ENCODE assay signal across 8 cellular contexts in genomic region chr16:3022208-3022696, GRCh38. TPM values are rescaled to one million over a fixed set of nuclear protein-coding genes. Genes with fewer than 3 reads are reported as not detected.
A peak's percentile ranks its signal among the peaks of the same experiment; 100 is the strongest.
DNase-seq lines count a peak whose midpoint lies in the region; ATAC-seq, FAIRE-seq and TF ChIP-seq lines count a peak whose summit lies in the region.

No MANE protein-coding gene starts in this region.

- H3K4me1 Mint-ChIP-seq in activated naive CD4-positive, alpha-beta T cell treated with anti-CD3 and anti-CD28 coated beads, Interleukin-2, amount 50 U/mL, for 24 hours = peaks cover 47% of the 10 kb centered on the region

- POLR2A ChIA-PET in SK-N-SH (lab: Yijun Ruan, JAX) = no interaction called here

- peaks cover 8% of the 10 kb centered on the region for H4K20me1 ChIP-seq in SK-N-SH (ENCODE audit: insufficient read depth)

- intact Hi-C loops in pancreas (cut with DNase I) (no loop called here), testis (cut with DNase I; ENCODE audit: low total_unique reads) (no loop called here)

- H3K36me3 Mint-ChIP-seq in activated naive CD4-positive, alpha-beta T cell treated with anti-CD3 and anti-CD28 coated beads, Interleukin-2, amount 50 U/mL, for 24 hours = peaks cover 3% of the 10 kb centered on the region

- H3K27me3 ChIP-seq in SK-N-SH (ENCODE audit: insufficient read depth) (no peaks in the 10 kb centered on the region), pancreas (no peaks in the 10 kb centered on the region), testis (no peaks in the 10 kb centered on the region)

- peak overlapping the region; percentile 93 for H3K27ac Mint-ChIP-seq in activated naive CD4-positive, alpha-beta T cell treated with anti-CD3 and anti-CD28 coated beads, Interleukin-2, amount 50 U/mL, for 24 hours

- no peak overlapping the region for H2AFZ ChIP-seq in SK-N-SH (ENCODE audit: low read depth)

- H3K9me3 ChIP-seq in SK-N-SH (no peaks in the 10 kb centered on the region), pancreas (no peaks in the 10 kb centered on the region), testis (no peaks in the 10 kb centered on the region)

- TF ChIP-seq POLR2A in H54 (IDR thresholded peaks at IDR 0.05; ENCODE audit: low read depth, low read length) (0 out of 2 replicates have a peak, but pooled peaks have one; percentile 24), testis (IDR thresholded peaks at IDR 0.05) (no peak)

- peaks cover 45% of the 10 kb centered on the region for H3F3A ChIP-seq in SK-N-SH (replicated peaks; ENCODE audit: insufficient read depth)

- no peaks in the 10 kb centered on the region for H3K27me3 Mint-ChIP-seq in activated naive CD4-positive, alpha-beta T cell treated with anti-CD3 and anti-CD28 coated beads, Interleukin-2, amount 50 U/mL, for 24 hours

- H3K36me3 ChIP-seq in SK-N-SH (replicated peaks in 1 of 2; ENCODE audit: control insufficient read depth in 1 of 2, insufficient read depth in 2 of 2, low read length in 1 of 2) = peaks cover 16 to 21% of the 10 kb centered on the region in 2 experiments
- H3K36me3 ChIP-seq in pancreas = peaks cover 0 to 5% (median 3%) of the 10 kb centered on the region in 3 donors
- H3K36me3 ChIP-seq in testis (ENCODE audit: low read depth, missing control alignments) = no peaks in the 10 kb centered on the region

- peaks cover 11% of the 10 kb centered on the region; the same call in 1 of the 2 replicates for H3K79me2 ChIP-seq in SK-N-SH (ENCODE audit: insufficient read depth)

- TF ChIP-seq CTCF in SK-N-SH (IDR thresholded peaks at IDR 0.05) = no peak
- TF ChIP-seq CTCF in pancreas (IDR thresholded peaks at IDR 0.05) = no peak
- no peak for TF ChIP-seq CTCF in testis (IDR thresholded peaks at IDR 0.05)

- H3K9ac ChIP-seq in SK-N-SH = peak overlapping the region; percentile 100

- H3K27ac ChIP-seq in SK-N-SH (ENCODE audit: low read depth in 2 of 2, low read length in 1 of 2) (peak overlapping the region; percentile 94 to 99), pancreas (peak overlapping the region; percentile 97 to 100 (median 98)), testis (peak overlapping the region; percentile 66 to 94)

- H3K4me2 ChIP-seq in SK-N-SH = peak overlapping the region; percentile 99

- peaks cover 8 to 33% of the 10 kb centered on the region in 2 experiments; a peak in 3 of 4 replicates for H3K4me1 ChIP-seq in SK-N-SH (ENCODE audit: control insufficient read depth in 1 of 2, insufficient read depth in 2 of 2, low read depth in 1 of 2, low read length in 1 of 2)
- peaks cover 15 to 32% (median 25%) of the 10 kb centered on the region in 3 donors for H3K4me1 ChIP-seq in pancreas
- H3K4me1 ChIP-seq in testis = peaks cover 35% of the 10 kb centered on the region

- TF ChIP-seq EP300 in SK-N-SH (IDR thresholded peaks at IDR 0.05; ENCODE audit: borderline replicate concordance in 1 of 2, low read depth in 1 of 2, low read length in 1 of 2) = peak in 1 of 2 experiments; percentile 89; a peak in 2 of 4 replicates

- 3% methylated on average over 8 of the region's 8 CpGs for WGBS in SK-N-SH (ENCODE audit: low lambda C conversion rate)
- WGBS in pancreas, 2 donors = 15 to 19% methylated on average over 8 of the region's 8 CpGs
- 4 to 6% methylated on average over 8 of the region's 8 CpGs for WGBS in testis, 2 donors

- DNase-seq in H54 (ENCODE audit: insufficient read length, low spot score) (peak; percentile 83), SK-N-SH (no peak), globus pallidus (ENCODE audit: low spot score) (peak; percentile 33), pancreas (peak; percentile 86 to 93 (median 91)), testis (peak; percentile 93), iPS-NIHi7 (ENCODE audit: extremely low spot score) (no peak)

- peak overlapping the region; percentile 97 for H3K4me3 Mint-ChIP-seq in activated naive CD4-positive, alpha-beta T cell treated with anti-CD3 and anti-CD28 coated beads, Interleukin-2, amount 50 U/mL, for 24 hours

- H3K4me3 ChIP-seq in SK-N-SH (ENCODE audit: low read depth in 2 of 2, low read length in 1 of 2) = peak overlapping the region; percentile 80 to 88; a peak in 3 of 4 replicates
- H3K4me3 ChIP-seq in pancreas = peak overlapping the region in 3 of 4 donors; percentile 64 to 93 (median 87)
- H3K4me3 ChIP-seq in testis = no peak overlapping the region

- CTCF ChIA-PET in SK-N-SH (lab: Yijun Ruan, JAX) = interaction anchor here (0.9 to 8.5 kb wide), 5 partner anchors 9 to 60 kb away, joined by 3 to 111 read pairs (median 4); no protein-coding TSS in a partner anchor

- TF ChIP-seq RAD21 in SK-N-SH (IDR thresholded peaks at IDR 0.05; ENCODE audit: low read length) = no peak

- no peaks in the 10 kb centered on the region for H3K9me3 Mint-ChIP-seq in activated naive CD4-positive, alpha-beta T cell treated with anti-CD3 and anti-CD28 coated beads, Interleukin-2, amount 50 U/mL, for 24 hours

- peak; percentile 36 to 62 (median 44) for ATAC-seq in pancreas
- no peak for ATAC-seq in HG03025 (IDR thresholded peaks at IDR 0.05; ENCODE audit: low FRiP score, unreplicated experiment)

- FAIRE-seq in H54 (lab: Jason Lieb, UNC) (no peak), pancreas (lab: Jason Lieb, UNC) (peak; percentile 17)

- no peaks in the 10 kb centered on the region for H3K9me2 ChIP-seq in SK-N-SH

TF ChIP-seq in SK-N-SH, 30 proteins besides CTCF, POLR2A, EP300 and RAD21 (continues in another document):
- peak; percentile 98 for TF ChIP-seq JUND (IDR thresholded peaks at IDR 0.05)
- TF ChIP-seq TEAD4 (IDR thresholded peaks at IDR 0.05; ENCODE audit: borderline replicate concordance, insufficient read depth) = peak; percentile 97
- TF ChIP-seq FOSL2 (IDR thresholded peaks at IDR 0.05; ENCODE audit: borderline replicate concordance, low read depth) = peak; percentile 99
- no peak for TF ChIP-seq GATA2 (CRISPR knock-in tag; IDR thresholded peaks at IDR 0.05)
- TF ChIP-seq NFIC (IDR thresholded peaks at IDR 0.05; ENCODE audit: borderline replicate concordance) = peak; percentile 77
- TF ChIP-seq PBX3 (IDR thresholded peaks at IDR 0.05) = peak; percentile 48

RNA-seq across cellular contexts. Expression of gene HCFC1R1, which starts 1.5 kb away (rescaled TPM):
- polyA plus RNA-seq in SK-N-SH (2012; rRNA removed) (34.7 and 54.9 TPM in 2 replicates), pancreas (100 to 1,000 TPM in 1 of 2 donors, 10 to 100 TPM in 1; 93.1 to 119 TPM), testis (ENCODE audit: insufficient read depth, low read depth, low replicate concordance) (94.5 TPM)
- 28.1 and 29.7 TPM in 2 replicates for polyA plus RNA-seq in SK-N-SH (2012; cell fraction: cytosol; rRNA removed)
- polyA plus RNA-seq in SK-N-SH (2012; cell fraction: nucleus; rRNA removed) = 22.2 and 40.4 TPM in 2 replicates
- total RNA-seq in pancreas (10 to 100 TPM; 10.5 to 24.1 (median 12.4) TPM), testis (10 to 100 TPM; 30.2 to 39.4 TPM)

RNA-seq across cellular contexts. Expression of gene THOC6, which starts 1.6 kb away (rescaled TPM):
- 35.7 and 37.7 TPM in 2 replicates for polyA plus RNA-seq in SK-N-SH (2012; rRNA removed)
- 11.7 and 20.7 TPM in 2 replicates for polyA plus RNA-seq in SK-N-SH (2012; cell fraction: cytosol; rRNA removed)
- polyA plus RNA-seq in SK-N-SH (2012; cell fraction: nucleus; rRNA removed) = 114 and 139 TPM in 2 replicates
- total RNA-seq in pancreas = 10 to 100 TPM in 1 of 6 donors, 1 to 10 TPM in 5; 6.2 to 13.0 (median 7.7) TPM
- polyA plus RNA-seq in pancreas = 10 to 100 TPM; 33.2 to 38.2 TPM
- 10 to 100 TPM; 17.3 to 27.3 TPM for total RNA-seq in testis
- polyA plus RNA-seq in testis (ENCODE audit: insufficient read depth, low read depth, low replicate concordance) = 19.6 TPM

RNA-seq across cellular contexts. Expression of gene TNFRSF12A, which starts 2.1 kb away (rescaled TPM):
- polyA plus RNA-seq in SK-N-SH (2012; rRNA removed) (374 and 393 TPM in 2 replicates), pancreas (100 to 1,000 TPM; 166 to 185 TPM), testis (ENCODE audit: insufficient read depth, low read depth, low replicate concordance) (12.8 TPM)
- 170 and 271 TPM in 2 replicates for polyA plus RNA-seq in SK-N-SH (2012; cell fraction: cytosol; rRNA removed)
- 272 and 346 TPM in 2 replicates for polyA plus RNA-seq in SK-N-SH (2012; cell fraction: nucleus; rRNA removed)
- total RNA-seq in pancreas (10 to 100 TPM; 26.8 to 91.1 (median 66.7) TPM), testis (10 to 100 TPM; 16.8 to 33.4 TPM)

RNA-seq across cellular contexts. Expression of gene CLDN6, which starts 4.3 kb away (rescaled TPM):
- polyA plus RNA-seq in SK-N-SH (2012; rRNA removed) (0.20 and 0.24 TPM in 2 replicates), pancreas (1 to 10 TPM in 1 of 2 donors, under 1 TPM in 1; 0.12 to 3.2 TPM), testis (ENCODE audit: insufficient read depth, low read depth, low replicate concordance) (0.70 TPM)
- polyA plus RNA-seq in SK-N-SH (2012; cell fraction: cytosol; rRNA removed) = 0.20 and 0.22 TPM in 2 replicates
- polyA plus RNA-seq in SK-N-SH (2012; cell fraction: nucleus; rRNA removed) = 0.29 and 0.59 TPM in 2 replicates
- total RNA-seq in pancreas (1 to 10 TPM in 2 of 6 donors, under 1 TPM in 4; 0.37 to 5.1 (median 0.73) TPM), testis (under 1 TPM; 0.55 to 0.74 TPM)

RNA-seq across cellular contexts. Expression of gene CLDN9, which starts 9.5 kb away (rescaled TPM):
- polyA plus RNA-seq in SK-N-SH (2012; rRNA removed) (0.08 TPM in 1 of 2 replicates, not detected in the other), pancreas (10 to 100 TPM; 10.5 to 12.1 TPM), testis (ENCODE audit: insufficient read depth, low read depth, low replicate concordance) (0.34 TPM)
- polyA plus RNA-seq in SK-N-SH (2012; cell fraction: cytosol; rRNA removed) = not detected in 2 replicates
- polyA plus RNA-seq in SK-N-SH (2012; cell fraction: nucleus; rRNA removed) = 0.52 and 0.67 TPM in 2 replicates
- total RNA-seq in pancreas (1 to 10 TPM; 1.7 to 5.1 (median 2.4) TPM), testis (under 1 TPM; 0.37 to 0.39 TPM)

Comparison
In these comparisons a context has a peak if more than half of its experiments do, and no peak if none do; other contexts are left out.
1. DNase-seq: peak in H54 (single experiment), globus pallidus (single experiment), pancreas (6 of 6) and testis (single experiment); none in SK-N-SH (single experiment) and iPS-NIHi7 (single experiment).
2. H3K4me3 ChIP-seq: peak in SK-N-SH (2 of 2) and pancreas (3 of 4); none in testis (0 of 2).
3. RNA of gene TNFRSF12A, which starts 2.1 kb away (polyA plus RNA-seq): 170 to 393 TPM in SK-N-SH and 166 to 185 TPM in pancreas; 12.8 TPM in testis (single experiment); every median in the first group is over 10 times any median in the second.
4. Peak in every context shown above with its lines, with median percentiles within 50 percentile points of each other: H3K27ac ChIP-seq.